15 cellular contexts compared by ENCODE assay signal in genomic region chr2:9145109-9145751, GRCh38.
DNase-seq lines count a peak whose midpoint lies in the region; ATAC-seq and TF ChIP-seq lines count a peak whose summit lies in the region.
"Had no signal": no experiment of that assay in that cellular context is flagged by ENCODE, and none has a peak within 500 bp of the region (broad histone marks: within the 10 kb centered on the region; RNA-seq: fewer than 3 reads in every experiment).

No MANE protein-coding gene starts in this region.

- H3K27me3 ChIP-seq in AG04450 (ENCODE audit: control insufficient read depth, insufficient read depth, low read length) (no peaks in the 10 kb centered on the region), liver (ENCODE audit: control insufficient read depth in 4 of 4, insufficient read depth in 4 of 4, low read length in 3 of 4) (no peaks in the 10 kb centered on the region)
- H3K27me3 ChIP-seq: ovary, Peyer's patch had no signal

- H3K9ac ChIP-seq in liver (ENCODE audit: low read depth in 1 of 2, low read length in 2 of 2), result no peak overlapping the region

- ATAC-seq in HG02678 (IDR thresholded peaks at IDR 0.05; ENCODE audit: unreplicated experiment) (no peak), HG02642 (IDR thresholded peaks at IDR 0.05; ENCODE audit: poor library complexity, unreplicated experiment) (no peak)
- ATAC-seq: stimulated activated effector memory CD8-positive, alpha-beta T cell treated with anti-CD3 and anti-CD28 coated beads, Interleukin-12 subunit alpha, Interleukin-12 subunit beta, amount 100 ng/mL, for 72 hours had no signal

- TF ChIP-seq RAD21 in liver (IDR thresholded peaks at IDR 0.05), result no peak

- H3K9me3 ChIP-seq in AG04450 (ENCODE audit: control insufficient read depth, insufficient read depth, low read length) (no peaks in the 10 kb centered on the region; the same call in 1 of the 2 replicates), HEK293 (ENCODE audit: control insufficient read depth, insufficient read depth, low read depth, low read length) (no peaks in the 10 kb centered on the region), liver (ENCODE audit: control insufficient read depth in 4 of 4, low read length in 3 of 4) (no peaks in the 10 kb centered on the region)
- H3K9me3 ChIP-seq: ovary, Peyer's patch had no signal

- no peak overlapping the region for H3K27ac ChIP-seq in AG04450 (ENCODE audit: low read depth, low read length)
- no peak overlapping the region for H3K27ac ChIP-seq in HEK293 (ENCODE audit: extremely low read depth, low read depth, low read length)
- no peak overlapping the region for H3K27ac ChIP-seq in liver (ENCODE audit: low read depth in 1 of 2, low read length in 2 of 2)
- H3K27ac ChIP-seq: ovary, Peyer's patch had no signal

- H3K4me1 ChIP-seq in HEK293 (ENCODE audit: control insufficient read depth, insufficient read depth, low read length), result peaks cover 2% of the 10 kb centered on the region; the same call in 1 of the 2 replicates
- peaks cover 0 to 10% (median 4%) of the 10 kb centered on the region in 4 donors for H3K4me1 ChIP-seq in liver (ENCODE audit: control insufficient read depth in 4 of 4, insufficient read depth in 4 of 4, low read length in 3 of 4)

- CTCF ChIA-PET in AG04450 (lab: Charles Lee) (interaction anchor here (4.7 kb wide), 1 partner anchor 226 kb away, joined by 64 read pairs; no protein-coding TSS in a partner anchor), HEK293 (lab: Yijun Ruan, JAX) (interaction anchor here (0.6 to 2.3 kb wide), 2 partner anchors 140 to 272 kb away, joined by 4 to 6 read pairs; no protein-coding TSS in a partner anchor)

- DNase-seq in AG04450 (ENCODE audit: low read depth, low spot score) (peak; percentile 15), choroid plexus epithelial cell (ENCODE audit: low read depth) (peak; percentile 47), NCI-H2029 treated with DMSO at 0.1 percent for 48 hours (lab: John Stamatoyannopoulos, UW) (no peak), NCI-H345 treated with DMSO at 0.1 percent for 48 hours (lab: John Stamatoyannopoulos, UW; ENCODE audit: unreplicated experiment) (no peak)
- DNase-seq: activated CD4-positive, alpha-beta memory T cell treated with anti-CD3 and anti-CD28 coated beads, Interleukin-2, amount 10 ng/mL, durations not matched to agents 7 days and 5 days; activated gamma-delta T cell treated with Interleukin-2 at 50 U/mL for 16 hours; MM.1S; NCI-H2227 treated with DMSO at 0.1 percent for 48 hours; Peyer's patch had no signal

- POLR2A ChIA-PET in AG04450 (lab: Yijun Ruan, JAX) (no interaction called here), HEK293 (lab: Yijun Ruan, JAX) (interaction anchor here (0.9 kb wide), 1 partner anchor 60 kb away, joined by 5 read pairs; no protein-coding TSS in a partner anchor)

- TF ChIP-seq CTCF in AG04450 (IDR thresholded peaks at IDR 0.05; ENCODE audit: low read depth, low read length), result no peak
- TF ChIP-seq CTCF in HEK293 (tag by site-specific recombination; IDR thresholded peaks at IDR 0.05), result no peak
- no peak for TF ChIP-seq CTCF in choroid plexus epithelial cell (conservative IDR thresholded peaks at IDR 0.05; ENCODE audit: low read depth, low read length)
- no peak for TF ChIP-seq CTCF in liver (IDR thresholded peaks at IDR 0.05; ENCODE audit: low read depth, low read length, missing input control)

- H3K36me3 ChIP-seq in HEK293 (ENCODE audit: control insufficient read depth in 2 of 2, insufficient read depth in 1 of 2, low read length in 2 of 2) (no peaks in the 10 kb centered on the region), liver (ENCODE audit: control insufficient read depth in 4 of 4, insufficient read depth in 3 of 4, low read depth in 1 of 4, low read length in 3 of 4) (no peaks in the 10 kb centered on the region)
- H3K36me3 ChIP-seq: ovary, Peyer's patch had no signal

- no peak overlapping the region for H3K4me3 ChIP-seq in AG04450 (ENCODE audit: low read depth, low read length)
- H3K4me3 ChIP-seq in HEK293 (ENCODE audit: low read depth, low read length), result no peak overlapping the region
- no peak overlapping the region for H3K4me3 ChIP-seq in choroid plexus epithelial cell (ENCODE audit: low read depth, low read length)
- H3K4me3 ChIP-seq in liver (ENCODE audit: low read depth in 1 of 3, low read length in 3 of 3), result no peak overlapping the region
- H3K4me3 ChIP-seq: ovary, Peyer's patch had no signal

- WGBS in liver, result 58% methylated on average over 13 of the region's 13 CpGs

TF ChIP-seq in HEK293, 187 proteins besides CTCF, POLR2A, EP300 and RAD21:
- TF ChIP-seq ZNF114 (tag by site-specific recombination; IDR thresholded peaks at IDR 0.05), result no peak
- 0 out of 2 replicates have a peak, but pooled peaks have one; percentile 7 for TF ChIP-seq EGR2 (tag by site-specific recombination; IDR thresholded peaks at IDR 0.05; ENCODE audit: low read depth)

TF ChIP-seq in liver, 16 proteins besides CTCF, POLR2A, EP300 and RAD21:
- no peak for TF ChIP-seq YY1 (IDR thresholded peaks at IDR 0.05)
- peak; percentile 63 for TF ChIP-seq ATF3 (IDR thresholded peaks at IDR 0.05)

Comparison
In these comparisons a context has a peak if more than half of its experiments do, and no peak if none do; other contexts are left out.
1. DNase-seq: peak in AG04450 (single experiment) and choroid plexus epithelial cell (single experiment); none in NCI-H2029 treated with DMSO at 0.1 percent for 48 hours (single experiment) and NCI-H345 treated with DMSO at 0.1 percent for 48 hours (single experiment).